8 cellular contexts compared by ENCODE assay signal in the genomic region with DNA sequence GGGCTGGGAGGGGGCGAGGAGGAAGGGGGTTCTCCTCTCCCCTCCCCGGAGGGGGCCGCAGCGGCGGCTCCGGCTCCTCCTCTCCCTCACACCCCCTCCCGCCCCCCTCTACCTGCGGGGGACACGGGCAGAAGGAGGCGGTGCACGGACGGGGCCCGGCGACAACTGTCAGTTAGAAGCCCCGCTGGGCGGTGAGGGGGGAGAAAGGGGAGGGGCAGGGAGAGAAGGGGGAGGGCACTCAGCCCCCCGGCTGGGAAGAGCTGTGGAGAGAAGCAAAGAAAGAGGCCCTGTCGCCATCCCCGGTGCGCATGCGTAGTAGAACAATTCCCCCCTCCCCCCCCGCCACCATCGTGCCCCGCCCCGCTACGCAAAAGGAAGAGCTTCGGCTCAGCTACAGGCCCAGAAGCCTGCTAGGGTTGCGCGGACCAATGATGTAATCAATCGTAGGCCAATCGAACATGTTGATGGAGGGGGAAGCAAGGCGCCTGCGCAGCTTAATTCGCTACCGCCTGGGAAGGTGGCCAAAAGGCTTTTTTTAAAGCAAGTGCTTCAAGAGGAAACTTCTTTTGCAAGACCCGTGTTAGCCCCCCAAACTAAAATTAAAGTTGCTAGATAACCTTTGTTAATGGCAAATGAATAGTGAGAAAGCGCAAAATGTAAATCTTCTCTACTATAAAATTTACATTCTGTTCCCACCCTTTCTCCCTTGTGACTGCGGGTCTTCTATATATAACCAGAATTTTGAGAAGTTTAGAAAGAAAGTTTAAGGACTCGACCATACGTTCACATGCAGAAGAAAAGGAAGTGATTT. TPM values are rescaled to one million over a fixed set of nuclear protein-coding genes. Genes with fewer than 3 reads are reported as not detected.
DNase-seq lines count a peak whose midpoint lies in the region; ATAC-seq and TF ChIP-seq lines count a peak whose summit lies in the region.

No MANE protein-coding gene starts in this region.

- no peaks in the 10 kb centered on the region for H3K9me3 ChIP-seq in breast epithelium
- no peaks in the 10 kb centered on the region for H3K9me3 ChIP-seq in iPS-20b (ENCODE audit: insufficient read depth, low read depth, low read length)
- H3K9me3 ChIP-seq in skeletal muscle tissue (ENCODE audit: control insufficient read depth in 3 of 3, low read length in 3 of 3) = no peaks in the 10 kb centered on the region

- H3K36me3 ChIP-seq in ACC112 (ENCODE audit: insufficient read depth, low read length) = peaks cover 10% of the 10 kb centered on the region
- no peaks in the 10 kb centered on the region for H3K36me3 ChIP-seq in breast epithelium
- peaks cover 29% of the 10 kb centered on the region for H3K36me3 ChIP-seq in iPS-20b (ENCODE audit: insufficient read depth, low read depth, low read length)
- peaks cover 0 to 5% (median 3%) of the 10 kb centered on the region in 3 donors for H3K36me3 ChIP-seq in skeletal muscle tissue (ENCODE audit: control insufficient read depth in 3 of 3, insufficient read depth in 3 of 3, low read length in 3 of 3)

- H3K4me3 ChIP-seq in ACC112 (ENCODE audit: low read depth, low read length) (peak overlapping the region; percentile 89), breast epithelium (peak overlapping the region; percentile 85 to 96 (median 89)), iPS-20b (ENCODE audit: low read length) (peak overlapping the region; percentile 96), skeletal muscle tissue (ENCODE audit: low read length in 3 of 3) (peak overlapping the region; percentile 65 to 87 (median 83))

- peaks cover 47% of the 10 kb centered on the region for H3K79me2 ChIP-seq in ACC112 (ENCODE audit: control insufficient read depth, insufficient read depth, low read length, unreplicated experiment)

- intact Hi-C loops in breast epithelium (cut with DNase I; ENCODE audit: low total_unique reads) = no loop called here

- TF ChIP-seq CTCF in VCaP (conservative IDR thresholded peaks at IDR 0.05) = no peak
- TF ChIP-seq CTCF in breast epithelium (IDR thresholded peaks at IDR 0.05) = no peak

- peak overlapping the region; percentile 62 for H3K27ac ChIP-seq in ACC112 (ENCODE audit: low read depth, low read length)
- H3K27ac ChIP-seq in VCaP = peak overlapping the region; percentile 89
- peak overlapping the region; percentile 98 to 100 for H3K27ac ChIP-seq in breast epithelium
- no peak overlapping the region for H3K27ac ChIP-seq in iPS-20b (ENCODE audit: low read length)
- peak overlapping the region; percentile 90 for H3K27ac ChIP-seq in skeletal muscle tissue (ENCODE audit: low read depth, low read length)

- DNase-seq in NCI-H2171 (lab: John Stamatoyannopoulos, UW) = peak; percentile 84
- peak; percentile 92 to 97 for DNase-seq in breast epithelium (ENCODE audit: low spot score in 2 of 2)

- no peak for TF ChIP-seq POLR2A in breast epithelium (IDR thresholded peaks at IDR 0.05)

- H3K9ac ChIP-seq in iPS-20b (ENCODE audit: low read depth, low read length) (peak overlapping the region; percentile 79; the same call in 1 of the 2 replicates), skeletal muscle tissue (ENCODE audit: low read depth in 1 of 3, low read length in 3 of 3) (peak overlapping the region; percentile 77 to 83 (median 81))

- H2AFZ ChIP-seq in ACC112 (ENCODE audit: low read length, unreplicated experiment) = peak overlapping the region; percentile 96

- H3K4me1 ChIP-seq in ACC112 (ENCODE audit: control insufficient read depth, insufficient read depth, low read length, unreplicated experiment) (peaks cover 11% of the 10 kb centered on the region), breast epithelium (peaks cover 0 to 3% of the 10 kb centered on the region in 2 donors), iPS-20b (ENCODE audit: insufficient read depth, low read length) (peaks cover 8% of the 10 kb centered on the region; the same call in 1 of the 2 replicates), skeletal muscle tissue (ENCODE audit: control insufficient read depth in 3 of 3, insufficient read depth in 3 of 3, low read length in 3 of 3) (peaks cover 18 to 34% (median 28%) of the 10 kb centered on the region in 3 donors)

- peak; percentile 62 for ATAC-seq in GM18868 (IDR thresholded peaks at IDR 0.05; ENCODE audit: unreplicated experiment)
- peak; percentile 63 for ATAC-seq in HG03103 (IDR thresholded peaks at IDR 0.05; ENCODE audit: low read depth, unreplicated experiment)

- no peaks in the 10 kb centered on the region for H3K27me3 ChIP-seq in ACC112 (ENCODE audit: insufficient read depth, low read length)
- no peaks in the 10 kb centered on the region for H3K27me3 ChIP-seq in breast epithelium
- no peaks in the 10 kb centered on the region for H3K27me3 ChIP-seq in iPS-20b (ENCODE audit: insufficient read depth, low read length)
- H3K27me3 ChIP-seq in skeletal muscle tissue (ENCODE audit: control insufficient read depth in 3 of 3, insufficient read depth in 3 of 3, low read length in 3 of 3) = no peaks in the 10 kb centered on the region

RNA-seq across cellular contexts. Expression of a gene that starts 7.0 kb away (rescaled TPM):
- total RNA-seq in breast epithelium = 10 to 100 TPM; 16.1 to 24.9 (median 19.2) TPM
- 24.5 TPM for total RNA-seq in skeletal muscle tissue
